ENCODE assay signal across 1 cellular context in genomic region chr3:134457331-134458125, GRCh38.
TF ChIP-seq lines count a peak whose summit lies in the region.

No MANE protein-coding gene starts in this region.

TF ChIP-seq in IMR-90, 13 proteins besides CTCF, POLR2A, EP300 and RAD21:
- TF ChIP-seq SMC3 (IDR thresholded peaks at IDR 0.05; ENCODE audit: low read depth, low read length) (no peak), RFX5 (IDR thresholded peaks at IDR 0.05; ENCODE audit: low read depth, low read length) (no peak), NFE2L2 (IDR thresholded peaks at IDR 0.05; ENCODE audit: low read depth, low read length) (no peak), USF2 (IDR thresholded peaks at IDR 0.05; ENCODE audit: low read depth, low read length) (no peak)
